In genomic region chr12:75945581-75945980, GRCh38 we compare ENCODE assay signal across 1 cellular context.
TF ChIP-seq lines count a peak whose summit lies in the region.

No MANE protein-coding gene starts in this region.

TF ChIP-seq in H1, 55 proteins besides CTCF, POLR2A, EP300 and RAD21 (continued from another document):
- no peak for TF ChIP-seq BACH1 (IDR thresholded peaks at IDR 0.05; ENCODE audit: low read length)
- no peak for TF ChIP-seq E2F6 (IDR thresholded peaks at IDR 0.05)
- TF ChIP-seq TBP (IDR thresholded peaks at IDR 0.05; ENCODE audit: low read depth, low read length): no peak
- TF ChIP-seq CHD2 (IDR thresholded peaks at IDR 0.05; ENCODE audit: low read length): no peak
- no peak for TF ChIP-seq SRF (IDR thresholded peaks at IDR 0.05; ENCODE audit: low read depth, low read length)
TF ChIP-seq in H1: peak in this region for 0.
